ENCODE assay signal across 8 cellular contexts in genomic region chr5:176536902-176537607, GRCh38. TPM values are rescaled to one million over a fixed set of nuclear protein-coding genes. Genes with fewer than 3 reads are reported as not detected.
A peak's percentile ranks its signal among the peaks of the same experiment; 100 is the strongest.
DNase-seq lines count a peak whose midpoint lies in the region; ATAC-seq, FAIRE-seq and TF ChIP-seq lines count a peak whose summit lies in the region.

Gene RNF44 (minus strand): TSS chr5:176537402. CDS start chr5:176532472, 4,930 bp downstream.

- H4K20me1 ChIP-seq in DND-41 (ENCODE audit: insufficient read depth, low read length): peaks cover 31% of the 10 kb centered on the region
- no peaks in the 10 kb centered on the region for H4K20me1 ChIP-seq in GM23248 (ENCODE audit: insufficient read depth)
- H4K20me1 ChIP-seq in Karpas-422 (ENCODE audit: insufficient read depth, low read depth, low read length): peaks cover 25% of the 10 kb centered on the region

- intact Hi-C loops in esophagus squamous epithelium (cut with DNase I): loop anchor here (10.0 kb wide), 1 partner anchor 122 kb away; the partner anchor contains the start of gene CLTB

- ATAC-seq in DND-41 (ENCODE audit: insufficient read depth, low read depth): peak; percentile 52
- peak; percentile 64 to 70 for ATAC-seq in activated T-cell treated with anti-CD3 and anti-CD28 coated beads, Interleukin-2, amount 50 U/mL, for 72 hours (replicated peaks in 1 of 2)

- peaks cover 75% of the 10 kb centered on the region for H3K4me1 Mint-ChIP-seq in activated T-cell treated with anti-CD3 and anti-CD28 coated beads, Interleukin-2, amount 50 U/mL, for 72 hours (ENCODE audit: low read depth)

- H3K36me3 ChIP-seq in DND-41 (ENCODE audit: insufficient read depth, low read length) (peaks cover 30% of the 10 kb centered on the region), GM23248 (ENCODE audit: low read depth) (no peaks in the 10 kb centered on the region), Karpas-422 (ENCODE audit: insufficient read depth, low read length) (peaks cover 13% of the 10 kb centered on the region; the same call in 1 of the 2 replicates), esophagus squamous epithelium (peaks cover 0 to 4% (median under 1%) of the 10 kb centered on the region in 3 donors)

- H3K4me3 Mint-ChIP-seq in activated T-cell treated with anti-CD3 and anti-CD28 coated beads, Interleukin-2, amount 50 U/mL, for 72 hours: peak within 1 kb of the TSS; percentile 81 to 99

- FAIRE-seq in RCC 7860 (lab: Jason Lieb, UNC): no peak

- H3K9ac ChIP-seq in DND-41 (ENCODE audit: low read depth, low read length): peak within 1 kb of the TSS; percentile 98
- H3K9ac ChIP-seq in GM23248: peak within 1 kb of the TSS; percentile 91
- peak within 1 kb of the TSS; percentile 100 for H3K9ac ChIP-seq in Karpas-422 (ENCODE audit: low read length)

- peaks cover 47% of the 10 kb centered on the region for H3K79me2 ChIP-seq in DND-41 (ENCODE audit: insufficient read depth, low read length)
- peaks cover 38% of the 10 kb centered on the region for H3K79me2 ChIP-seq in GM23248 (ENCODE audit: insufficient read depth)
- peaks cover 50% of the 10 kb centered on the region for H3K79me2 ChIP-seq in Karpas-422 (ENCODE audit: low read length)

- TF ChIP-seq CTCF in DND-41 (IDR thresholded peaks at IDR 0.05; ENCODE audit: borderline replicate concordance, extremely low read depth, low read length, poor library complexity, severe bottlenecking): no peak
- no peak for TF ChIP-seq CTCF in esophagus squamous epithelium (IDR thresholded peaks at IDR 0.05)

- H3K4me2 ChIP-seq in DND-41 (ENCODE audit: insufficient read depth, low read length) (peak within 1 kb of the TSS; percentile 65), GM23248 (ENCODE audit: unreplicated experiment) (peak within 1 kb of the TSS; percentile 90), Karpas-422 (ENCODE audit: low read depth, low read length, poor library complexity, severe bottlenecking) (peak within 1 kb of the TSS; percentile 96)

- peak in 2 of 4 donors; percentile 61 to 82 for TF ChIP-seq POLR2A in esophagus squamous epithelium (IDR thresholded peaks at IDR 0.05)

- H3K27ac ChIP-seq in DND-41 (ENCODE audit: low read length): peak within 1 kb of the TSS; percentile 87
- H3K27ac ChIP-seq in GM23248: peak within 1 kb of the TSS; percentile 90
- H3K27ac ChIP-seq in Karpas-422 (ENCODE audit: low read length): peak within 1 kb of the TSS; percentile 88
- H3K27ac ChIP-seq in esophagus squamous epithelium: peak within 1 kb of the TSS; percentile 96 to 100 (median 99)

- no peaks in the 10 kb centered on the region for H3K9me3 ChIP-seq in DND-41 (ENCODE audit: insufficient read depth, low read length, severe bottlenecking)
- H3K9me3 ChIP-seq in GM23248 (ENCODE audit: low read depth): no peaks in the 10 kb centered on the region
- H3K9me3 ChIP-seq in Karpas-422 (ENCODE audit: low read length): no peaks in the 10 kb centered on the region
- H3K9me3 ChIP-seq in esophagus squamous epithelium: no peaks in the 10 kb centered on the region

- DNase-seq in DND-41 (peak; percentile 99), GM23248 (peak; percentile 98), Karpas-422 (peak; percentile 98), RCC 7860 (ENCODE audit: low spot score) (peak; percentile 93), esophagus squamous epithelium (lab: John Stamatoyannopoulos, UW) (peak; percentile 93), myocyte (ENCODE audit: low read depth) (peak; percentile 98)
- peak; percentile 98 to 99 for DNase-seq in activated T-cell treated with anti-CD3 and anti-CD28 coated beads, Interleukin-2, amount 50 U/mL, for 72 hours
- peak; percentile 98 to 99 for DNase-seq in stimulated activated CD8-positive, alpha-beta memory T cell treated with anti-CD3 and anti-CD28 coated beads, Interleukin-7, amount 100 ng/mL, for 4 hours (ENCODE audit: low read depth in 2 of 2)

- H3K36me3 Mint-ChIP-seq in activated T-cell treated with anti-CD3 and anti-CD28 coated beads, Interleukin-2, amount 50 U/mL, for 72 hours (ENCODE audit: insufficient read depth in 2 of 2): peaks cover 5 to 6% of the 10 kb centered on the region in 2 donors

- H2AFZ ChIP-seq in DND-41 (ENCODE audit: low read depth, low read length) (peak within 1 kb of the TSS; percentile 68), GM23248 (peak within 1 kb of the TSS; percentile 98), Karpas-422 (ENCODE audit: low read length) (peak within 1 kb of the TSS; percentile 61; the same call in 1 of the 2 replicates)

- in situ Hi-C loops in GM23248 (cut with MboI): no loop called here

- H3K27me3 Mint-ChIP-seq in activated T-cell treated with anti-CD3 and anti-CD28 coated beads, Interleukin-2, amount 50 U/mL, for 72 hours (ENCODE audit: low read depth): no peaks in the 10 kb centered on the region

- H3K27me3 ChIP-seq in DND-41 (ENCODE audit: insufficient read depth, low read length, poor library complexity) (no peaks in the 10 kb centered on the region), GM23248 (replicated peaks; ENCODE audit: insufficient read depth) (no peaks in the 10 kb centered on the region), Karpas-422 (ENCODE audit: low read length) (no peaks in the 10 kb centered on the region), esophagus squamous epithelium (no peaks in the 10 kb centered on the region)

- H3K27ac Mint-ChIP-seq in activated T-cell treated with anti-CD3 and anti-CD28 coated beads, Interleukin-2, amount 50 U/mL, for 72 hours: peak within 1 kb of the TSS; percentile 94

- H3K4me3 ChIP-seq in DND-41 (ENCODE audit: low read depth in 1 of 2, low read length in 2 of 2): peak within 1 kb of the TSS; percentile 62 to 95
- H3K4me3 ChIP-seq in GM23248: peak within 1 kb of the TSS; percentile 98
- H3K4me3 ChIP-seq in Karpas-422 (ENCODE audit: low read length): peak within 1 kb of the TSS; percentile 93
- peak within 1 kb of the TSS; percentile 78 to 97 (median 84) for H3K4me3 ChIP-seq in esophagus squamous epithelium

- peaks cover 11% of the 10 kb centered on the region for H3F3A ChIP-seq in GM23248 (ENCODE audit: insufficient read depth)

- 1 to 3% methylated on average over 27 to 45 of the region's 65 CpGs for WGBS in GM23248 (ENCODE audit: low coverage in 1 of 2, low lambda C conversion rate in 2 of 2, missing lambda C conversion rate in 2 of 2), 2 experiments
- 0% methylated on average over 1 of the region's 65 CpGs; no CpG with 5 or more reads in 1 of the 2 donors for WGBS in esophagus squamous epithelium, 2 donors

- H3K4me1 ChIP-seq in DND-41 (ENCODE audit: insufficient read depth, low read length): peaks cover 62% of the 10 kb centered on the region
- peaks cover 11% of the 10 kb centered on the region for H3K4me1 ChIP-seq in GM23248 (ENCODE audit: insufficient read depth)
- peaks cover 67% of the 10 kb centered on the region for H3K4me1 ChIP-seq in Karpas-422 (ENCODE audit: low read length)
- peaks cover 54 to 81% (median 62%) of the 10 kb centered on the region in 3 donors for H3K4me1 ChIP-seq in esophagus squamous epithelium

- no peaks in the 10 kb centered on the region for H3K9me2 ChIP-seq in GM23248 (ENCODE audit: insufficient read depth)
- no peaks in the 10 kb centered on the region for H3K9me2 ChIP-seq in Karpas-422 (replicated peaks; ENCODE audit: insufficient read depth, low read length)

- H3K9me3 Mint-ChIP-seq in activated T-cell treated with anti-CD3 and anti-CD28 coated beads, Interleukin-2, amount 50 U/mL, for 72 hours: no peaks in the 10 kb centered on the region

RNA-seq across cellular contexts. Expression of gene RNF44, which starts in this region (rescaled TPM):
- 2.9 and 3.9 TPM in 2 replicates for total RNA-seq in GM23248 (2014; rRNA removed; shearing (Covaris generic))
- polyA plus RNA-seq in GM23248 (2016; fragmentation: Nextera tagmentation; extraction: Ambion mirVana): 2.0 and 2.1 TPM in 2 replicates
- 33.1 and 55.8 TPM in 2 replicates for total RNA-seq in Karpas-422 (2014; rRNA removed; shearing (Covaris generic); ENCODE audit: low replicate concordance)
- total RNA-seq in activated T-cell treated with anti-CD3 and anti-CD28 coated beads, Interleukin-2, amount 50 U/mL, for 72 hours: 10 to 100 TPM; 93.0 to 93.6 TPM
- 10 to 100 TPM in 3 of 4 donors, 1 to 10 TPM in 1; 8.8 to 23.1 (median 15.5) TPM for total RNA-seq in esophagus squamous epithelium
- total RNA-seq in myocyte: 9.6 and 10.6 TPM in 2 replicates
- 20.2 TPM for polyA plus RNA-seq in myocyte (2012)

Comparison
In these comparisons a context has a peak if more than half of its experiments do, and no peak if none do; other contexts are left out.
1. Peak in every context shown above with its lines: DNase-seq, ATAC-seq, H3K4me3 ChIP-seq and H3K27ac ChIP-seq.